ENCODE assay signal across 1 cellular context in the genomic region with DNA sequence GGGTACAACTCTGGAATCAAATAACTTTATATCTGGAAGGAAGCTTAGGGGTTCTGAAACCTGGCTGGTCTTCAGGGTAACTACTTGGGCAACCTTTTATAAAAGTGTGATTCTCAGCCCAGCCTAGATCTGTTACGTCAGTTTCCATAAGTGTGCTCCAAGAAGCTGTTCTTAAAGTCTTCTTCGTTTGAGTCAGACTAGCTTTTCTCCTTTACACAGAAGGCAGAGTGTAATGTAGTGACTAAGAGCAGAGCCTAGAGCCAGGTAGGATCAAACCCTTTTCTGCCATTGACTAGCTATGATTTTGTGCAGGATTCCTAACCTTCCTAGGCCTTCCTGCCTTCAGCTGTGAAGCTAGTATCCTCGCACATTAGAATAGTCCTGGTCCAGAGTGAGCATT.
TF ChIP-seq lines count a peak whose summit lies in the region.

No MANE protein-coding gene starts in this region.

TF ChIP-seq in IMR-90, 13 proteins besides CTCF, POLR2A, EP300 and RAD21:
- no peak for TF ChIP-seq SMC3 (IDR thresholded peaks at IDR 0.05; ENCODE audit: low read depth, low read length)
- TF ChIP-seq, protein P1, sequence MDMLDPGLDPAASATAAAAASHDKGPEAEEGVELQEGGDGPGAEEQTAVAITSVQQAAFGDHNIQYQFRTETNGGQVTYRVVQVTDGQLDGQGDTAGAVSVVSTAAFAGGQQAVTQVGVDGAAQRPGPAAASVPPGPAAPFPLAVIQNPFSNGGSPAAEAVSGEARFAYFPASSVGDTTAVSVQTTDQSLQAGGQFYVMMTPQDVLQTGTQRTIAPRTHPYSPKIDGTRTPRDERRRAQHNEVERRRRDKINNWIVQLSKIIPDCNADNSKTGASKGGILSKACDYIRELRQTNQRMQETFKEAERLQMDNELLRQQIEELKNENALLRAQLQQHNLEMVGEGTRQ (IDR thresholded peaks at IDR 0.05; ENCODE audit: low read depth, low read length), result no peak
- no peak for TF ChIP-seq RFX5 (IDR thresholded peaks at IDR 0.05; ENCODE audit: low read depth, low read length)
- TF ChIP-seq BHLHE40 (IDR thresholded peaks at IDR 0.05; ENCODE audit: low read depth, low read length), result no peak
- no peak for TF ChIP-seq NFE2L2 (IDR thresholded peaks at IDR 0.05; ENCODE audit: low read depth, low read length)
- no peak for TF ChIP-seq CHD1 (IDR thresholded peaks at IDR 0.05; ENCODE audit: low read depth, low read length)
- TF ChIP-seq MAZ (IDR thresholded peaks at IDR 0.05; ENCODE audit: borderline replicate concordance, low read depth, low read length), result no peak
- TF ChIP-seq MAFK (IDR thresholded peaks at IDR 0.05; ENCODE audit: low read depth, low read length), result no peak
- TF ChIP-seq, protein P2, sequence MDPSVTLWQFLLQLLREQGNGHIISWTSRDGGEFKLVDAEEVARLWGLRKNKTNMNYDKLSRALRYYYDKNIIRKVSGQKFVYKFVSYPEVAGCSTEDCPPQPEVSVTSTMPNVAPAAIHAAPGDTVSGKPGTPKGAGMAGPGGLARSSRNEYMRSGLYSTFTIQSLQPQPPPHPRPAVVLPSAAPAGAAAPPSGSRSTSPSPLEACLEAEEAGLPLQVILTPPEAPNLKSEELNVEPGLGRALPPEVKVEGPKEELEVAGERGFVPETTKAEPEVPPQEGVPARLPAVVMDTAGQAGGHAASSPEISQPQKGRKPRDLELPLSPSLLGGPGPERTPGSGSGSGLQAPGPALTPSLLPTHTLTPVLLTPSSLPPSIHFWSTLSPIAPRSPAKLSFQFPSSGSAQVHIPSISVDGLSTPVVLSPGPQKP (IDR thresholded peaks at IDR 0.05; ENCODE audit: borderline replicate concordance, low read depth, low read length), result no peak
- no peak for TF ChIP-seq MXI1 (IDR thresholded peaks at IDR 0.05; ENCODE audit: borderline replicate concordance, low read depth, low read length)
- no peak for TF ChIP-seq CEBPB (IDR thresholded peaks at IDR 0.05; ENCODE audit: low read depth, low read length)
- TF ChIP-seq RCOR1 (IDR thresholded peaks at IDR 0.05; ENCODE audit: insufficient replicate concordance, low read length), result no peak
- no peak for TF ChIP-seq FOS (IDR thresholded peaks at IDR 0.05; ENCODE audit: low read depth, low read length)
TF ChIP-seq in IMR-90: peak in this region for 0.
